In the genomic region with DNA sequence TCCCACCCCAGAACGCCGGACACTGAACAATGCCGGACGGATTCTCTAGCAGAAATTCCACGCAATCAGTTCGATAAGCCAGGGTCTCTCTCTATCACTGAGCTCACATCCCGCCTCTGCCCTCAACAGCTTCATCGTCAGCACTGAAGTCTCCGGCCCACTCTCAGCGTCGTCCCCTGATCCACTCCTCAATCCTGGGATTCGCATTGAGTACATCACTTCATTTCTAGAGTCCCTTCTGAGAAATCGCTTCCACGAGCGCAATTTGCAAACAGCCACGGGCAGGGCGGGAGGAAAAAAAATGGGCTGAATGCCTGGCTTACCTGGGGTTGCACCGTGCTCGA, we compare ENCODE assay signal across 1 cellular context.
TF ChIP-seq lines count a peak whose summit lies in the region.

No MANE protein-coding gene starts in this region.

TF ChIP-seq in A549, 52 proteins besides CTCF, POLR2A, EP300 and RAD21 (continued from another document):
- TF ChIP-seq, protein P1, sequence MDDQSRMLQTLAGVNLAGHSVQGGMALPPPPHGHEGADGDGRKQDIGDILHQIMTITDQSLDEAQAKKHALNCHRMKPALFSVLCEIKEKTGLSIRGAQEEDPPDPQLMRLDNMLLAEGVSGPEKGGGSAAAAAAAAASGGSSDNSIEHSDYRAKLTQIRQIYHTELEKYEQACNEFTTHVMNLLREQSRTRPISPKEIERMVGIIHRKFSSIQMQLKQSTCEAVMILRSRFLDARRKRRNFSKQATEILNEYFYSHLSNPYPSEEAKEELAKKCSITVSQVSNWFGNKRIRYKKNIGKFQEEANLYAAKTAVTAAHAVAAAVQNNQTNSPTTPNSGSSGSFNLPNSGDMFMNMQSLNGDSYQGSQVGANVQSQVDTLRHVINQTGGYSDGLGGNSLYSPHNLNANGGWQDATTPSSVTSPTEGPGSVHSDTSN (IDR thresholded peaks at IDR 0.05) = no peak
- TF ChIP-seq SREBF2 (IDR thresholded peaks at IDR 0.05) = no peak
- TF ChIP-seq RNF2 (IDR thresholded peaks at IDR 0.05; ENCODE audit: borderline replicate concordance, low read depth) = no peak
- TF ChIP-seq JUN (IDR thresholded peaks at IDR 0.05) = no peak
- TF ChIP-seq, protein P2, sequence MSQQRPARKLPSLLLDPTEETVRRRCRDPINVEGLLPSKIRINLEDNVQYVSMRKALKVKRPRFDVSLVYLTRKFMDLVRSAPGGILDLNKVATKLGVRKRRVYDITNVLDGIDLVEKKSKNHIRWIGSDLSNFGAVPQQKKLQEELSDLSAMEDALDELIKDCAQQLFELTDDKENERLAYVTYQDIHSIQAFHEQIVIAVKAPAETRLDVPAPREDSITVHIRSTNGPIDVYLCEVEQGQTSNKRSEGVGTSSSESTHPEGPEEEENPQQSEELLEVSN (IDR thresholded peaks at IDR 0.05; ENCODE audit: borderline replicate concordance, low read depth) = no peak
- TF ChIP-seq HOXA7 (CRISPR knock-in tag; IDR thresholded peaks at IDR 0.05) = no peak
- TF ChIP-seq, protein P3, sequence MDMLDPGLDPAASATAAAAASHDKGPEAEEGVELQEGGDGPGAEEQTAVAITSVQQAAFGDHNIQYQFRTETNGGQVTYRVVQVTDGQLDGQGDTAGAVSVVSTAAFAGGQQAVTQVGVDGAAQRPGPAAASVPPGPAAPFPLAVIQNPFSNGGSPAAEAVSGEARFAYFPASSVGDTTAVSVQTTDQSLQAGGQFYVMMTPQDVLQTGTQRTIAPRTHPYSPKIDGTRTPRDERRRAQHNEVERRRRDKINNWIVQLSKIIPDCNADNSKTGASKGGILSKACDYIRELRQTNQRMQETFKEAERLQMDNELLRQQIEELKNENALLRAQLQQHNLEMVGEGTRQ (IDR thresholded peaks at IDR 0.05) = no peak
- no peak for TF ChIP-seq ZFP36 (IDR thresholded peaks at IDR 0.05; ENCODE audit: borderline replicate concordance, partially characterized antibody)
- no peak for TF ChIP-seq RARB (CRISPR knock-in tag; IDR thresholded peaks at IDR 0.05)
- TF ChIP-seq MYC (IDR thresholded peaks at IDR 0.05; ENCODE audit: borderline replicate concordance, low read length) = no peak
